Comparison of ENCODE assay signal across 10 cellular contexts in genomic region chr1:1894354-1895049, GRCh38. TPM values are rescaled to one million over a fixed set of nuclear protein-coding genes. Genes with fewer than 3 reads are reported as not detected.
DNase-seq lines count a peak whose midpoint lies in the region; ATAC-seq and TF ChIP-seq lines count a peak whose summit lies in the region.
"Had no signal": no experiment of that assay in that cellular context is flagged by ENCODE, and none has a peak within 500 bp of the region (broad histone marks: within the 10 kb centered on the region; RNA-seq: fewer than 3 reads in every experiment).

No MANE protein-coding gene starts in this region.

- no peaks in the 10 kb centered on the region for H3K9me2 ChIP-seq in DOHH2 (replicated peaks; ENCODE audit: control insufficient read depth, low read length)

- DNase-seq in NT2/D1 (ENCODE audit: low read depth, low spot score) (no peak), heart left ventricle (peak in 4 of 5 donors; percentile 28 to 76 (median 62)), gastrocnemius medialis (peak; percentile 47 to 55), hepatic stellate cell (ENCODE audit: low spot score) (no peak), NCI-H748 treated with DMSO at 0.1 percent for 48 hours (lab: John Stamatoyannopoulos, UW) (no peak)
- DNase-seq: activated effector memory CD4-positive, alpha-beta T cell treated with Interleukin-2 at 50 U/mL for 16 hours; NCI-H1930; SW 1271 had no signal

- H3K9me3 ChIP-seq in DOHH2 (ENCODE audit: control insufficient read depth, insufficient read depth, low read length) (peaks cover 8% of the 10 kb centered on the region; the same call in 1 of the 2 replicates), NT2/D1 (ENCODE audit: insufficient read depth, low read length) (no peaks in the 10 kb centered on the region), heart left ventricle (no peaks in the 10 kb centered on the region), gastrocnemius medialis (no peaks in the 10 kb centered on the region)

- peaks cover 14% of the 10 kb centered on the region for H3K36me3 ChIP-seq in DOHH2 (ENCODE audit: control insufficient read depth, low read length)
- peaks cover 7% of the 10 kb centered on the region for H3K36me3 ChIP-seq in NT2/D1 (ENCODE audit: insufficient read depth, insufficient read length, low read length)
- H3K36me3 ChIP-seq in heart left ventricle: no peaks in the 10 kb centered on the region
- no peaks in the 10 kb centered on the region for H3K36me3 ChIP-seq in gastrocnemius medialis

- WGBS in heart left ventricle, 4 donors: 14 to 21% (median 16%) methylated on average over 13 to 14 of the region's 14 CpGs

- in situ Hi-C loops in gastrocnemius medialis (cut with MboI; ENCODE audit: low sequenced_read_pairs in 4 of 4): loop anchor here in 1 of 4 donors (25.0 kb wide), 1 partner anchor 132 kb away; no protein-coding TSS in a partner anchor

- H3K4me2 ChIP-seq in DOHH2 (ENCODE audit: low read length): peak overlapping the region; percentile 48

- H3K9ac ChIP-seq in NT2/D1 (ENCODE audit: insufficient read length, low read depth): peak overlapping the region; percentile 61

- TF ChIP-seq POLR2A in heart left ventricle (IDR thresholded peaks at IDR 0.05): no peak
- TF ChIP-seq POLR2A in gastrocnemius medialis (IDR thresholded peaks at IDR 0.05): no peak

- H3K4me3 ChIP-seq in DOHH2 (ENCODE audit: low read length) (peak overlapping the region; percentile 43), NT2/D1 (ENCODE audit: insufficient read length, low read depth) (no peak overlapping the region), heart left ventricle (peak overlapping the region in 6 of 12 donors; percentile 7 to 29 (median 14)), gastrocnemius medialis (no peak overlapping the region)

- intact Hi-C loops in heart left ventricle (cut with DNase I): loop anchor here in 8 of 10 donors (5.0 to 10.0 kb wide), 5 partner anchors 37 to 120 kb away; partner anchors contain the start of gene NADK (in 3 of the 8)
- intact Hi-C loops in gastrocnemius medialis (cut with DNase I; ENCODE audit: low total_unique reads): loop anchor here (5.0 kb wide), 1 partner anchor 37 kb away; no protein-coding TSS in a partner anchor

- H3F3A ChIP-seq in DOHH2 (ENCODE audit: control insufficient read depth, insufficient read depth): peaks cover 7% of the 10 kb centered on the region; the same call in 1 of the 2 replicates

- peaks cover 2% of the 10 kb centered on the region; the same call in 1 of the 2 replicates for H4K20me1 ChIP-seq in DOHH2 (ENCODE audit: control insufficient read depth, insufficient read depth, low read depth, low read length)

- ATAC-seq in heart left ventricle (peak; percentile 12 to 52 (median 34)), gastrocnemius medialis (peak in 1 of 2 donors; percentile 22), HG03039 (IDR thresholded peaks at IDR 0.05; ENCODE audit: unreplicated experiment) (no peak)

- H3K79me2 ChIP-seq in DOHH2 (ENCODE audit: control insufficient read depth, low read length): peaks cover 34% of the 10 kb centered on the region

- TF ChIP-seq CTCF in DOHH2 (IDR thresholded peaks at IDR 0.05; ENCODE audit: low read depth, low read length, poor library complexity, severe bottlenecking): no peak
- no peak for TF ChIP-seq CTCF in heart left ventricle (IDR thresholded peaks at IDR 0.05)
- no peak for TF ChIP-seq CTCF in gastrocnemius medialis (IDR thresholded peaks at IDR 0.05 in 4 of 5, conservative IDR thresholded peaks at IDR 0.05 in 1 of 5)

- H3K4me1 ChIP-seq in DOHH2 (ENCODE audit: control insufficient read depth, low read length): peaks cover 58% of the 10 kb centered on the region
- H3K4me1 ChIP-seq in NT2/D1 (ENCODE audit: insufficient read depth, insufficient read length): peaks cover 35% of the 10 kb centered on the region
- peaks cover 0 to 40% (median 23%) of the 10 kb centered on the region in 12 donors for H3K4me1 ChIP-seq in heart left ventricle
- peaks cover 27 to 29% of the 10 kb centered on the region in 2 donors for H3K4me1 ChIP-seq in gastrocnemius medialis

- H3K27ac ChIP-seq in DOHH2 (ENCODE audit: low read depth, low read length) (peak overlapping the region; percentile 33), heart left ventricle (peak overlapping the region in 9 of 12 donors; percentile 13 to 63 (median 29)), gastrocnemius medialis (peak overlapping the region in 2 of 4 donors; percentile 14 to 61)

- no peaks in the 10 kb centered on the region for H3K27me3 ChIP-seq in DOHH2 (ENCODE audit: control insufficient read depth, low read length)
- no peaks in the 10 kb centered on the region for H3K27me3 ChIP-seq in NT2/D1 (ENCODE audit: insufficient read depth, insufficient read length)
- peaks cover 0 to 4% (median 0%) of the 10 kb centered on the region in 9 donors for H3K27me3 ChIP-seq in heart left ventricle
- no peaks in the 10 kb centered on the region for H3K27me3 ChIP-seq in gastrocnemius medialis

RNA-seq across cellular contexts. Expression of gene GNB1, which starts 3.6 kb away (rescaled TPM):
- total RNA-seq in heart left ventricle (100 to 1,000 TPM in 7 of 9 donors, 10 to 100 TPM in 2; 83.8 to 275 (median 172) TPM), gastrocnemius medialis (10 to 100 TPM; 29.9 to 44.1 (median 37.2) TPM)
- 100 to 1,000 TPM in 1 of 2 donors, 10 to 100 TPM in 1; 52.9 to 181 TPM for polyA plus RNA-seq in heart left ventricle

RNA-seq across cellular contexts. Expression of gene CALML6, which starts 20.6 kb away (rescaled TPM):
- total RNA-seq in heart left ventricle (under 1 TPM in 3 of 9 donors, not detected in 6; 0.17 to 0.58 (median 0.29) TPM), gastrocnemius medialis (1 to 10 TPM in 2 of 4 donors, not detected in 2; 4.8 to 7.0 TPM)
- not detected for polyA plus RNA-seq in heart left ventricle

RNA-seq across cellular contexts. Expression of gene TMEM52, which starts 24.6 kb away (rescaled TPM):
- total RNA-seq in heart left ventricle (1 to 10 TPM in 6 of 9 donors, under 1 TPM in 3; 0.35 to 2.4 (median 1.1) TPM), gastrocnemius medialis (100 to 1,000 TPM in 1 of 4 donors, 10 to 100 TPM in 3; 43.3 to 155 (median 67.2) TPM)
- 1 to 10 TPM; 1.6 to 7.9 TPM for polyA plus RNA-seq in heart left ventricle

Comparison
In these comparisons a context has a peak if more than half of its experiments do, and no peak if none do; other contexts are left out.
1. DNase-seq: peak in heart left ventricle (4 of 5) and gastrocnemius medialis (2 of 2); none in NT2/D1 (single experiment), hepatic stellate cell (single experiment) and NCI-H748 treated with DMSO at 0.1 percent for 48 hours (single experiment).
2. RNA of gene TMEM52, which starts 24.6 kb away (total RNA-seq): 43.3 to 155 TPM in gastrocnemius medialis; 0.35 to 2.4 TPM in heart left ventricle; every median in the first group is over 10 times any median in the second.